Comparison of ENCODE assay signal across 17 cellular contexts in the genomic region with DNA sequence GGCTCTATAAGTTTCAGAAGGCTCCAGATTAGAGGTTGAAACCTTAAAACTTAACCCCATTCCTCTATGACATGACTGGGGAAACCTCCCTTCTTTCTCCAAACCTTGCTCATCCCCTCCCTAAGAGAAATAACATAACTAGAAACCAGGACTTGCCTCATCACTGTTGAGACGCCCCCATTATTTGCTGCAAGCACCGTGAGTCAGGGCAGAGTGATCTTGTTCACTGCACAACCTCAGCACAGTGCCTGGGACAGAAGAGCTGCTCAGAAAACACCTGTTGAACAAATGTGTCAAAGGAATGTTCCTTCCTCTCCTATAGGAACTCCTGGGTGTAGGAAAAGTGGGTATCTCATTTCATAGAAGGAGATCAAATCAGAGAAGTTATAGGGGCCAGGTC.
"Had no signal": no experiment of that assay in that cellular context is flagged by ENCODE, and none has a peak within 500 bp of the region (broad histone marks: within the 10 kb centered on the region; RNA-seq: fewer than 3 reads in every experiment).

No MANE protein-coding gene starts in this region.

- H3K4me1 Mint-ChIP-seq: activated CD4-positive, alpha-beta T cell treated with anti-CD3 and anti-CD28 coated beads, Interleukin-2, amount 10 ng/mL, durations not matched to agents 24 days and 14 days had no signal

- DNase-seq: activated CD4-positive, alpha-beta T cell treated with anti-CD3 and anti-CD28 coated beads, Interleukin-2, amount 10 ng/mL, durations not matched to agents 24 days and 14 days; activated CD4-positive, CD25-positive, alpha-beta regulatory T cell; activated CD8-positive, alpha-beta memory T cell treated with anti-CD3 and anti-CD28 coated beads, Interleukin-2, amount 50 U/mL, for 4 hours; activated CD8-positive, alpha-beta T cell treated with anti-CD3 and anti-CD28 coated beads, Interleukin-2, amount 10 ng/mL, durations not matched to agents 7 days and 5 days; activated gamma-delta T cell; activated T-cell treated with anti-CD3 and anti-CD28 coated beads, Interleukin-2, amount 50 U/mL, for 48 hours; amniotic stem cell; effector memory CD8-positive, alpha-beta T cell; islet precursor cell; left ventricle myocardium superior; mesendoderm had no signal

- H3K4me3 Mint-ChIP-seq: activated CD4-positive, alpha-beta T cell treated with anti-CD3 and anti-CD28 coated beads, Interleukin-2, amount 10 ng/mL, durations not matched to agents 24 days and 14 days; activated CD8-positive, alpha-beta T cell treated with anti-CD3 and anti-CD28 coated beads, Interleukin-2, amount 10 ng/mL, durations not matched to agents 7 days and 5 days; brain; dendritic cell treated with granulocyte-macrophage colony-stimulating factor and Interleukin-4, amounts not matched to agents 40 ng/mL and 50 ng/mL, for 4 days; effector memory CD8-positive, alpha-beta T cell; natural killer cell treated with Interleukin-12 subunit alpha and Interleukin-12 subunit beta and Interleukin-15 and Interleukin-18, amount 100 ng/mL, for 72 hours; T-helper 2 cell treated with Interferon-gamma antibody and Interleukin-4, amounts not matched to agents 5 μg/mL and 100 μg/mL, for 36 hours had no signal

- H3K36me3 ChIP-seq: right atrium auricular region had no signal

- H3K27me3 Mint-ChIP-seq: activated CD4-positive, alpha-beta T cell treated with anti-CD3 and anti-CD28 coated beads, Interleukin-2, amount 10 ng/mL, durations not matched to agents 24 days and 14 days; dendritic cell treated with granulocyte-macrophage colony-stimulating factor and Interleukin-4, amounts not matched to agents 40 ng/mL and 50 ng/mL, for 4 days; effector memory CD8-positive, alpha-beta T cell had no signal

- H3K9me3 ChIP-seq: right atrium auricular region had no signal

- H3K36me3 Mint-ChIP-seq: activated naive CD4-positive, alpha-beta T cell treated with anti-CD3 and anti-CD28 coated beads, Interleukin-2, amount 50 U/mL, for 72 hours; brain; natural killer cell treated with Interleukin-12 subunit alpha and Interleukin-12 subunit beta and Interleukin-15 and Interleukin-18, amount 100 ng/mL, for 72 hours had no signal

- H3K27ac Mint-ChIP-seq: activated CD4-positive, alpha-beta T cell treated with anti-CD3 and anti-CD28 coated beads, Interleukin-2, amount 10 ng/mL, durations not matched to agents 24 days and 14 days; activated CD8-positive, alpha-beta T cell treated with anti-CD3 and anti-CD28 coated beads, Interleukin-2, amount 10 ng/mL, durations not matched to agents 7 days and 5 days; activated naive CD4-positive, alpha-beta T cell treated with anti-CD3 and anti-CD28 coated beads, Interleukin-2, amount 50 U/mL, for 72 hours; brain; dendritic cell treated with granulocyte-macrophage colony-stimulating factor and Interleukin-4, amounts not matched to agents 40 ng/mL and 50 ng/mL, for 4 days; effector memory CD8-positive, alpha-beta T cell; natural killer cell treated with Interleukin-12 subunit alpha and Interleukin-12 subunit beta and Interleukin-15 and Interleukin-18, amount 100 ng/mL, for 72 hours; T-helper 2 cell treated with Interferon-gamma antibody and Interleukin-4, amounts not matched to agents 5 μg/mL and 100 μg/mL, for 36 hours had no signal

- H3K4me3 ChIP-seq: right atrium auricular region had no signal

- H3K9me3 Mint-ChIP-seq: activated CD4-positive, alpha-beta T cell treated with anti-CD3 and anti-CD28 coated beads, Interleukin-2, amount 10 ng/mL, durations not matched to agents 24 days and 14 days; activated naive CD4-positive, alpha-beta T cell treated with anti-CD3 and anti-CD28 coated beads, Interleukin-2, amount 50 U/mL, for 72 hours; brain; dendritic cell treated with granulocyte-macrophage colony-stimulating factor and Interleukin-4, amounts not matched to agents 40 ng/mL and 50 ng/mL, for 4 days; effector memory CD8-positive, alpha-beta T cell; natural killer cell treated with Interleukin-12 subunit alpha and Interleukin-12 subunit beta and Interleukin-15 and Interleukin-18, amount 100 ng/mL, for 72 hours; T-helper 2 cell treated with Interferon-gamma antibody and Interleukin-4, amounts not matched to agents 5 μg/mL and 100 μg/mL, for 36 hours had no signal

- H3K27me3 ChIP-seq: right atrium auricular region had no signal

- ATAC-seq: activated CD8-positive, alpha-beta T cell treated with anti-CD3 and anti-CD28 coated beads, Interleukin-2, amount 10 ng/mL, durations not matched to agents 7 days and 5 days; activated naive CD4-positive, alpha-beta T cell treated with anti-CD3 and anti-CD28 coated beads, Interleukin-2, amount 50 U/mL, for 72 hours; effector memory CD8-positive, alpha-beta T cell; natural killer cell treated with Interleukin-12 subunit alpha and Interleukin-12 subunit beta and Interleukin-15 and Interleukin-18, amount 100 ng/mL, for 72 hours had no signal
